ENCODE assay signal across 22 cellular contexts in genomic region chr9:136115206-136115605, GRCh38. TPM values are rescaled to one million over a fixed set of nuclear protein-coding genes. Genes with fewer than 3 reads are reported as not detected.
A peak's percentile ranks its signal among the peaks of the same experiment; 100 is the strongest.
DNase-seq lines count a peak whose midpoint lies in the region; ATAC-seq and TF ChIP-seq lines count a peak whose summit lies in the region.
"Had no signal": no experiment of that assay in that cellular context is flagged by ENCODE, and none has a peak within 500 bp of the region (broad histone marks: within the 10 kb centered on the region; RNA-seq: fewer than 3 reads in every experiment).

No MANE protein-coding gene starts in this region.

- H3K27ac Mint-ChIP-seq in activated CD8-positive, alpha-beta memory T cell treated with anti-CD3 and anti-CD28 coated beads, Interleukin-2, amount 10 ng/mL, durations not matched to agents 7 days and 5 days: peak overlapping the region; percentile 70
- H3K27ac Mint-ChIP-seq in activated CD8-positive, alpha-beta T cell treated with anti-CD3 and anti-CD28 coated beads for 36 hours: peak overlapping the region; percentile 98
- H3K27ac Mint-ChIP-seq in nephron: no peak overlapping the region
- H3K27ac Mint-ChIP-seq in immature natural killer cell: peak overlapping the region in 1 of 6 donors; percentile 29

- TF ChIP-seq POLR2A in HCT116 (IDR thresholded peaks at IDR 0.05; ENCODE audit: borderline replicate concordance, extremely low read depth, insufficient read depth, insufficient read length): no peak

- TF ChIP-seq CTCF in HCT116 (IDR thresholded peaks at IDR 0.05 in 2 of 3, conservative IDR thresholded peaks at IDR 0.05 in 1 of 3; ENCODE audit: borderline replicate concordance in 1 of 3, insufficient read depth in 1 of 3, low read depth in 2 of 3, low read length in 2 of 3) (no peak), nephron (IDR thresholded peaks at IDR 0.05; ENCODE audit: unreplicated experiment in 3 of 3) (no peak)
- no peak for TF ChIP-seq CTCF in activated CD8-positive, alpha-beta T cell treated with anti-CD3 and anti-CD28 coated beads for 36 hours (IDR thresholded peaks at IDR 0.05)

- ATAC-seq in activated CD8-positive, alpha-beta memory T cell treated with anti-CD3 and anti-CD28 coated beads, Interleukin-2, amount 10 ng/mL, durations not matched to agents 7 days and 5 days: no peak
- no peak for ATAC-seq in HCT116
- no peak for ATAC-seq in activated CD8-positive, alpha-beta T cell treated with anti-CD3 and anti-CD28 coated beads for 36 hours

- peaks cover 25% of the 10 kb centered on the region; the same call in 1 of the 2 replicates for H3K79me2 ChIP-seq in HCT116 (ENCODE audit: insufficient read depth, low read length)

- no peak for DNase-seq in activated CD8-positive, alpha-beta memory T cell treated with anti-CD3 and anti-CD28 coated beads, Interleukin-2, amount 10 ng/mL, durations not matched to agents 7 days and 5 days
- no peak for DNase-seq in activated CD8-positive, alpha-beta memory T cell treated with anti-CD3 and anti-CD28 coated beads, Interleukin-2, amount 50 U/mL, for 48 hours
- DNase-seq in HCT116 (ENCODE audit: low read depth, low spot score): no peak
- no peak for DNase-seq in activated CD8-positive, alpha-beta T cell treated with anti-CD3 and anti-CD28 coated beads for 36 hours
- no peak for DNase-seq in immature natural killer cell
- no peak for DNase-seq in stimulated activated CD8-positive, alpha-beta memory T cell treated with anti-CD3 and anti-CD28 coated beads, Interleukin-4, amount 100 ng/mL, for 48 hours
- DNase-seq in stimulated activated naive CD4-positive, alpha-beta T cell treated with Interleukin-2 at 50 U/mL for 16 hours (lab: John Stamatoyannopoulos, UW): no peak
- DNase-seq: AML-193; CD4-positive, CD25-positive, alpha-beta regulatory T cell; DMS79 treated with DMSO at 0.1 percent for 48 hours; GDM1; GM23248; KG1; NCI-H1048; NCI-H146; NCI-H2081 treated with DMSO at 0.1 percent for 48 hours; NCI-H2227 treated with DMSO at 0.1 percent for 48 hours; NCI-H526 treated with DMSO at 0.1 percent for 48 hours; OCI-M1; RPMI8226 had no signal

- RAD21 ChIA-PET in HCT116 (lab: Charles Lee; ENCODE audit: low non-redundant PET in 1 of 2, low total read pairs in 2 of 2, uncharacterized antibody in 2 of 2, unreplicated experiment in 2 of 2): no interaction called here

- H3K9me3 ChIP-seq in HCT116 (ENCODE audit: control insufficient read depth in 1 of 2, insufficient read depth in 1 of 2, low read depth in 1 of 2, low read length in 2 of 2): no peaks in the 10 kb centered on the region

- peaks cover 57% of the 10 kb centered on the region for H3K4me1 Mint-ChIP-seq in activated CD8-positive, alpha-beta memory T cell treated with anti-CD3 and anti-CD28 coated beads, Interleukin-2, amount 10 ng/mL, durations not matched to agents 7 days and 5 days
- H3K4me1 Mint-ChIP-seq in activated CD8-positive, alpha-beta T cell treated with anti-CD3 and anti-CD28 coated beads for 36 hours (ENCODE audit: low read depth): peaks cover 48% of the 10 kb centered on the region
- H3K4me1 Mint-ChIP-seq in nephron (peaks cover 13% of the 10 kb centered on the region), immature natural killer cell (peaks cover 22 to 29% of the 10 kb centered on the region in 2 donors)

- peaks cover 19 to 58% of the 10 kb centered on the region in 2 experiments for H3K4me1 ChIP-seq in HCT116 (ENCODE audit: control insufficient read depth in 1 of 2, insufficient read depth in 2 of 2, low read length in 2 of 2)

- no peaks in the 10 kb centered on the region for H3K9me2 ChIP-seq in HCT116 (ENCODE audit: insufficient read depth)

- H3K27me3 Mint-ChIP-seq in activated CD8-positive, alpha-beta memory T cell treated with anti-CD3 and anti-CD28 coated beads, Interleukin-2, amount 10 ng/mL, durations not matched to agents 7 days and 5 days: no peaks in the 10 kb centered on the region
- H3K27me3 Mint-ChIP-seq in activated CD8-positive, alpha-beta T cell treated with anti-CD3 and anti-CD28 coated beads for 36 hours: no peaks in the 10 kb centered on the region
- no peaks in the 10 kb centered on the region for H3K27me3 Mint-ChIP-seq in nephron (ENCODE audit: low read depth)
- peaks cover 3 to 10% (median 5%) of the 10 kb centered on the region in 3 donors for H3K27me3 Mint-ChIP-seq in immature natural killer cell (ENCODE audit: low read depth in 3 of 3)
- H3K27me3 Mint-ChIP-seq: CD4-positive, CD25-positive, alpha-beta regulatory T cell had no signal

- no peaks in the 10 kb centered on the region for H3K9me3 Mint-ChIP-seq in activated CD8-positive, alpha-beta memory T cell treated with anti-CD3 and anti-CD28 coated beads, Interleukin-2, amount 10 ng/mL, durations not matched to agents 7 days and 5 days (ENCODE audit: low read depth)
- H3K9me3 Mint-ChIP-seq in activated CD8-positive, alpha-beta T cell treated with anti-CD3 and anti-CD28 coated beads for 36 hours: no peaks in the 10 kb centered on the region
- H3K9me3 Mint-ChIP-seq in nephron (no peaks in the 10 kb centered on the region), immature natural killer cell (no peaks in the 10 kb centered on the region)
- H3K9me3 Mint-ChIP-seq: CD4-positive, CD25-positive, alpha-beta regulatory T cell had no signal

- H3K9ac ChIP-seq in HCT116 (ENCODE audit: low read length): peak overlapping the region; percentile 12; the same call in 1 of the 2 replicates
- H3K9ac ChIP-seq: GM23248 had no signal

- no peak for TF ChIP-seq RAD21 in HCT116 (IDR thresholded peaks at IDR 0.05; ENCODE audit: low read depth)

- POLR2A ChIA-PET in HCT116 (lab: Charles Lee): no interaction called here
- POLR2A ChIA-PET in activated CD8-positive, alpha-beta T cell treated with anti-CD3 and anti-CD28 coated beads for 36 hours (lab: Charles Lee): no interaction called here

- no peaks in the 10 kb centered on the region for H3K36me3 ChIP-seq in HCT116 (ENCODE audit: control insufficient read depth in 1 of 2, insufficient read depth in 2 of 2, low read length in 2 of 2)

- BruUV-seq in HCT116 (replicated peaks; lab: Mats Ljungman, UMichigan): no TSS peak

- H3K27ac ChIP-seq in HCT116 (ENCODE audit: low read depth, low read length): no peak overlapping the region; the same call in 1 of the 2 replicates
- H3K27ac ChIP-seq: GM23248, HL-60 had no signal

- H3K27me3 ChIP-seq in HCT116 (ENCODE audit: insufficient read depth, low read length): no peaks in the 10 kb centered on the region

- H4K20me1 ChIP-seq in HCT116 (ENCODE audit: insufficient read depth): no peaks in the 10 kb centered on the region

- no peak overlapping the region for H3K4me3 ChIP-seq in HCT116 (replicated peaks in 1 of 2; ENCODE audit: low read depth in 1 of 2, low read length in 2 of 2)
- H3K4me3 ChIP-seq: GM23248 had no signal

- intact Hi-C loops in HCT116 (cut with micrococcal nuclease): no loop called here
- intact Hi-C loops in activated CD8-positive, alpha-beta T cell treated with anti-CD3 and anti-CD28 coated beads for 36 hours (cut with micrococcal nuclease): no loop called here

- peaks cover 1% of the 10 kb centered on the region for H3K36me3 Mint-ChIP-seq in activated CD8-positive, alpha-beta memory T cell treated with anti-CD3 and anti-CD28 coated beads, Interleukin-2, amount 10 ng/mL, durations not matched to agents 7 days and 5 days
- H3K36me3 Mint-ChIP-seq in activated CD8-positive, alpha-beta T cell treated with anti-CD3 and anti-CD28 coated beads for 36 hours (ENCODE audit: low read depth): peaks cover 16% of the 10 kb centered on the region
- H3K36me3 Mint-ChIP-seq in nephron (ENCODE audit: low read depth) (peaks cover 4% of the 10 kb centered on the region), immature natural killer cell (no peaks in the 10 kb centered on the region)
- H3K36me3 Mint-ChIP-seq: CD4-positive, CD25-positive, alpha-beta regulatory T cell had no signal

- CTCF ChIA-PET in activated CD8-positive, alpha-beta memory T cell treated with anti-CD3 and anti-CD28 coated beads, Interleukin-2, amount 10 ng/mL, durations not matched to agents 7 days and 5 days (lab: Charles Lee): no interaction called here
- CTCF ChIA-PET in HCT116 (lab: Charles Lee): no interaction called here
- CTCF ChIA-PET in activated CD8-positive, alpha-beta T cell treated with anti-CD3 and anti-CD28 coated beads for 36 hours (lab: Charles Lee): interaction anchor here (0.5 to 0.7 kb wide), 2 partner anchors 56 to 154 kb away, joined by 3 read pairs; partner anchors contain the start of gene UBAC1

- H3K4me2 ChIP-seq in HCT116 (ENCODE audit: low read length): peak overlapping the region; percentile 40; the same call in 1 of the 2 replicates

- H2AFZ ChIP-seq in HCT116 (ENCODE audit: low read depth, low read length, poor library complexity, severe bottlenecking): no peak overlapping the region
- H2AFZ ChIP-seq: GM23248 had no signal

- H3K4me3 Mint-ChIP-seq in activated CD8-positive, alpha-beta memory T cell treated with anti-CD3 and anti-CD28 coated beads, Interleukin-2, amount 10 ng/mL, durations not matched to agents 7 days and 5 days: no peak overlapping the region
- H3K4me3 Mint-ChIP-seq in activated CD8-positive, alpha-beta T cell treated with anti-CD3 and anti-CD28 coated beads for 36 hours: no peak overlapping the region
- H3K4me3 Mint-ChIP-seq in nephron (peak overlapping the region in 2 of 3 experiments; percentile 15 to 16), immature natural killer cell (no peak overlapping the region)

TF ChIP-seq in HCT116, 20 proteins besides CTCF, POLR2A, EP300 and RAD21 (continues in another document):
- TF ChIP-seq SRF (IDR thresholded peaks at IDR 0.05; ENCODE audit: low read depth) (no peak), CEBPB (IDR thresholded peaks at IDR 0.05; ENCODE audit: low read depth) (no peak), POLR2AphosphoS5 (IDR thresholded peaks at IDR 0.05; ENCODE audit: low read depth, low read length) (no peak; the same call in 1 of the 2 replicates), JUND (IDR thresholded peaks at IDR 0.05) (no peak)

RNA-seq across cellular contexts. Expression of gene TMEM250, which starts 3.5 kb away (rescaled TPM):
- 10 to 100 TPM; 42.5 to 44.5 TPM for total RNA-seq in activated CD8-positive, alpha-beta memory T cell treated with anti-CD3 and anti-CD28 coated beads, Interleukin-2, amount 10 ng/mL, durations not matched to agents 7 days and 5 days
- total RNA-seq in HCT116 (2021; ENCODE audit: unreplicated experiment): 37.5 TPM
- polyA plus RNA-seq in HCT116 (2012): 22.1 and 22.3 TPM in 2 replicates
- total RNA-seq in activated CD8-positive, alpha-beta T cell treated with anti-CD3 and anti-CD28 coated beads for 36 hours: 10 to 100 TPM; 24.4 to 25.9 TPM
- polyA plus RNA-seq in immature natural killer cell: 10 to 100 TPM; 44.3 to 78.6 (median 44.6) TPM

RNA-seq across cellular contexts. Expression of gene NACC2, which starts 20.1 kb away (rescaled TPM):
- 1 to 10 TPM; 6.3 to 9.7 TPM for total RNA-seq in activated CD8-positive, alpha-beta memory T cell treated with anti-CD3 and anti-CD28 coated beads, Interleukin-2, amount 10 ng/mL, durations not matched to agents 7 days and 5 days
- 27.8 TPM for total RNA-seq in HCT116 (2021; ENCODE audit: unreplicated experiment)
- polyA plus RNA-seq in HCT116 (2012): 11.2 and 11.3 TPM in 2 replicates
- total RNA-seq in activated CD8-positive, alpha-beta T cell treated with anti-CD3 and anti-CD28 coated beads for 36 hours: 1 to 10 TPM; 6.0 to 6.2 TPM
- 1 to 10 TPM; 2.1 to 6.2 (median 2.8) TPM for polyA plus RNA-seq in immature natural killer cell

Comparison
In these comparisons a context has a peak if more than half of its experiments do, and no peak if none do; other contexts are left out.
1. H3K27ac Mint-ChIP-seq: peak in activated CD8-positive, alpha-beta memory T cell treated with anti-CD3 and anti-CD28 coated beads, Interleukin-2, amount 10 ng/mL, durations not matched to agents 7 days and 5 days (single experiment) and activated CD8-positive, alpha-beta T cell treated with anti-CD3 and anti-CD28 coated beads for 36 hours (single experiment); none in nephron (0 of 3).
2. H3K4me3 Mint-ChIP-seq: peak in nephron (2 of 3); none in activated CD8-positive, alpha-beta memory T cell treated with anti-CD3 and anti-CD28 coated beads, Interleukin-2, amount 10 ng/mL, durations not matched to agents 7 days and 5 days (single experiment), activated CD8-positive, alpha-beta T cell treated with anti-CD3 and anti-CD28 coated beads for 36 hours (single experiment) and immature natural killer cell (0 of 5).